Comparison of ENCODE assay signal across 8 cellular contexts in genomic region chr21:14862794-14863720, GRCh38.
DNase-seq lines count a peak whose midpoint lies in the region; ATAC-seq and TF ChIP-seq lines count a peak whose summit lies in the region.

No MANE protein-coding gene starts in this region.

- CTCF ChIA-PET in Calu3 (lab: Charles Lee): interaction anchor here (1.5 to 1.8 kb wide), 4 partner anchors 18 to 690 kb away, joined by 4 to 10 read pairs (median 5); partner anchors contain the start of gene NRIP1

- intact Hi-C loops in Calu3 (cut with micrococcal nuclease; ENCODE audit: unreplicated experiment): loop anchor here (1.0 to 10.0 kb wide), 5 partner anchors 121 to 692 kb away; no protein-coding TSS in a partner anchor
- intact Hi-C loops in breast epithelium (cut with DNase I; ENCODE audit: low total_unique reads): no loop called here

- H3K9me3 ChIP-seq in breast epithelium (no peaks in the 10 kb centered on the region), neural cell (ENCODE audit: low read length) (no peaks in the 10 kb centered on the region)

- H3K9ac ChIP-seq in neural cell (ENCODE audit: low read length): no peak overlapping the region

- DNase-seq in Calu3 (peak; percentile 21), LNCaP clone FGC (ENCODE audit: low read depth) (no peak), breast epithelium (ENCODE audit: low spot score in 2 of 2) (no peak), MV-4-11 (lab: John Stamatoyannopoulos, UW) (no peak)
- no peak for DNase-seq in activated T-cell treated with anti-CD3 and anti-CD28 coated beads, Interleukin-2, amount 50 U/mL, for 1 hour

- no peak overlapping the region for H3K4me2 ChIP-seq in neural cell (ENCODE audit: low read length)

- H4K20me1 ChIP-seq in neural cell (ENCODE audit: insufficient read depth): no peaks in the 10 kb centered on the region

- H3K27me3 ChIP-seq in breast epithelium (no peaks in the 10 kb centered on the region), neural cell (ENCODE audit: insufficient read depth, low read depth, low read length) (no peaks in the 10 kb centered on the region)

- H3K36me3 Mint-ChIP-seq in Calu3 (ENCODE audit: insufficient read depth, unreplicated experiment): no peaks in the 10 kb centered on the region

- TF ChIP-seq CTCF in Calu3 (IDR thresholded peaks at IDR 0.05; ENCODE audit: unreplicated experiment) (peak; percentile 42), LNCaP clone FGC (IDR thresholded peaks at IDR 0.05; ENCODE audit: control insufficient read depth, extremely low read depth, insufficient read depth) (peak; percentile 33; the same call in 1 of the 2 replicates), breast epithelium (IDR thresholded peaks at IDR 0.05) (peak in 2 of 3 donors; percentile 11 to 12), neural cell (IDR thresholded peaks at IDR 0.05; ENCODE audit: poor library complexity, severe bottlenecking) (peak; percentile 52)

- H3F3A ChIP-seq in neural cell (ENCODE audit: insufficient read depth, low read length, poor library complexity, severe bottlenecking): no peaks in the 10 kb centered on the region

- TF ChIP-seq RAD21 in neural cell (conservative IDR thresholded peaks at IDR 0.05): peak; percentile 30

- TF ChIP-seq EP300 in neural cell (conservative IDR thresholded peaks at IDR 0.05; ENCODE audit: poor library complexity, severe bottlenecking): no peak

- peaks cover 33% of the 10 kb centered on the region for H3K4me1 Mint-ChIP-seq in Calu3 (ENCODE audit: low read depth, unreplicated experiment)

- ATAC-seq in GM21528 (IDR thresholded peaks at IDR 0.05; ENCODE audit: low FRiP score, unreplicated experiment) (no peak), GM21360 (IDR thresholded peaks at IDR 0.05; ENCODE audit: unreplicated experiment) (no peak)

- peak overlapping the region in 1 of 2 donors; percentile 40 for H3K27ac ChIP-seq in breast epithelium
- peak overlapping the region; percentile 49 for H3K27ac ChIP-seq in neural cell (ENCODE audit: low read length)

- H3K4me3 ChIP-seq in LNCaP clone FGC (ENCODE audit: low read depth, low read length): no peak overlapping the region
- no peak overlapping the region for H3K4me3 ChIP-seq in breast epithelium
- no peak overlapping the region for H3K4me3 ChIP-seq in neural cell (ENCODE audit: low read length)

- no peaks in the 10 kb centered on the region for H3K27me3 Mint-ChIP-seq in Calu3 (ENCODE audit: unreplicated experiment)

- no TSS peak for BruUV-seq in Calu3 (replicated peaks; lab: Mats Ljungman, UMichigan)

- H3K9me3 Mint-ChIP-seq in Calu3 (ENCODE audit: low read depth, unreplicated experiment): peaks cover 5% of the 10 kb centered on the region

- H2AFZ ChIP-seq in neural cell (ENCODE audit: low read depth, low read length): no peak overlapping the region

- no peaks in the 10 kb centered on the region for H3K79me2 ChIP-seq in neural cell (replicated peaks; ENCODE audit: insufficient read depth, low read length)

- no peaks in the 10 kb centered on the region for H3K4me1 ChIP-seq in breast epithelium

- TF ChIP-seq POLR2A in breast epithelium (IDR thresholded peaks at IDR 0.05): no peak

- H3K9me2 ChIP-seq in neural cell (ENCODE audit: insufficient read depth, low read length): no peaks in the 10 kb centered on the region

- H3K36me3 ChIP-seq in breast epithelium (no peaks in the 10 kb centered on the region), neural cell (ENCODE audit: insufficient read depth, low read length) (no peaks in the 10 kb centered on the region)

- no peak overlapping the region for H3K27ac Mint-ChIP-seq in Calu3 (ENCODE audit: unreplicated experiment)

- no peak overlapping the region for H3K4me3 Mint-ChIP-seq in Calu3 (ENCODE audit: low read depth, unreplicated experiment)

TF ChIP-seq in neural cell, 6 proteins besides CTCF, POLR2A, EP300 and RAD21:
- no peak for TF ChIP-seq EZH2 (IDR thresholded peaks at IDR 0.05; ENCODE audit: borderline replicate concordance, insufficient read depth, low read length, poor library complexity, severe bottlenecking)
- TF ChIP-seq POLR2AphosphoS5 (IDR thresholded peaks at IDR 0.05): no peak
- no peak for TF ChIP-seq REST (IDR thresholded peaks at IDR 0.05; ENCODE audit: borderline replicate concordance)
- TF ChIP-seq SMC3 (conservative IDR thresholded peaks at IDR 0.05; ENCODE audit: poor library complexity): no peak
- no peak for TF ChIP-seq TAF1 (IDR thresholded peaks at IDR 0.05; ENCODE audit: low read depth)
- no peak for TF ChIP-seq MXI1 (conservative IDR thresholded peaks at IDR 0.05; ENCODE audit: poor library complexity, severe bottlenecking)
